ENCODE assay signal across 15 cellular contexts in genomic region chr20:63884506-63885263, GRCh38. TPM values are rescaled to one million over a fixed set of nuclear protein-coding genes. Genes with fewer than 3 reads are reported as not detected.
DNase-seq lines count a peak whose midpoint lies in the region; ATAC-seq and TF ChIP-seq lines count a peak whose summit lies in the region.
"Had no signal": no experiment of that assay in that cellular context is flagged by ENCODE, and none has a peak within 500 bp of the region (broad histone marks: within the 10 kb centered on the region; RNA-seq: fewer than 3 reads in every experiment).

No MANE protein-coding gene starts in this region.

- H3K36me3 ChIP-seq in SK-N-SH (replicated peaks in 1 of 2; ENCODE audit: control insufficient read depth in 1 of 2, insufficient read depth in 2 of 2, low read length in 1 of 2): peaks cover 9 to 66% of the 10 kb centered on the region in 2 experiments
- peaks cover 2 to 95% (median 76%) of the 10 kb centered on the region in 6 donors for H3K36me3 ChIP-seq in spleen
- H3K36me3 ChIP-seq in upper lobe of right lung: peaks cover 74% of the 10 kb centered on the region

- no peak for TF ChIP-seq CTCF in SK-N-SH (IDR thresholded peaks at IDR 0.05)
- TF ChIP-seq CTCF in spleen (IDR thresholded peaks at IDR 0.05 in 8 of 11, conservative IDR thresholded peaks at IDR 0.05 in 3 of 11): no peak
- TF ChIP-seq CTCF in upper lobe of right lung (IDR thresholded peaks at IDR 0.05): no peak

- no peak overlapping the region for H3K9ac ChIP-seq in SK-N-SH

- H3K4me2 ChIP-seq in SK-N-SH: no peak overlapping the region
- H3K4me2 ChIP-seq: PC-9 had no signal

- H3K9me3 ChIP-seq in SK-N-SH (no peaks in the 10 kb centered on the region), spleen (no peaks in the 10 kb centered on the region), upper lobe of right lung (no peaks in the 10 kb centered on the region)
- H3K9me3 ChIP-seq: tibial artery had no signal

- no peak for TF ChIP-seq POLR2A in spleen (IDR thresholded peaks at IDR 0.05)

- no peaks in the 10 kb centered on the region for H3K27me3 ChIP-seq in SK-N-SH (ENCODE audit: insufficient read depth)
- no peaks in the 10 kb centered on the region for H3K27me3 ChIP-seq in spleen (replicated peaks in 1 of 7)
- H3K27me3 ChIP-seq in upper lobe of right lung: no peaks in the 10 kb centered on the region
- H3K27me3 ChIP-seq: tibial artery had no signal

- CTCF ChIA-PET in SK-N-SH (lab: Yijun Ruan, JAX): interaction anchor here (1.2 to 2.9 kb wide), 4 partner anchors 10 to 90 kb away, joined by 3 to 7 read pairs (median 4); no protein-coding TSS in a partner anchor

- H3K9me2 ChIP-seq in SK-N-SH: no peaks in the 10 kb centered on the region

- intact Hi-C loops in Right ventricle myocardium superior (cut with DNase I): no loop called here
- intact Hi-C loops in spleen (cut with DNase I; ENCODE audit: low total_unique reads): no loop called here
- intact Hi-C loops in upper lobe of right lung (cut with DNase I): no loop called here

- ATAC-seq in SK-N-SH treated with all-trans-retinoic acid at 6 μM for 48 hours (no peak; the same call in 2 of the 3 replicates), Right ventricle myocardium superior (ENCODE audit: poor library complexity) (peak; percentile 92), upper lobe of right lung (no peak), GM21619 (IDR thresholded peaks at IDR 0.05; ENCODE audit: unreplicated experiment) (no peak)

- H4K20me1 ChIP-seq in SK-N-SH (ENCODE audit: insufficient read depth): peaks cover 38% of the 10 kb centered on the region

- H3K4me3 ChIP-seq in SK-N-SH (ENCODE audit: low read depth in 2 of 2, low read length in 1 of 2) (no peak overlapping the region), spleen (no peak overlapping the region), upper lobe of right lung (no peak overlapping the region)
- H3K4me3 ChIP-seq: PC-9, tibial artery had no signal

- no peak for TF ChIP-seq EP300 in SK-N-SH (IDR thresholded peaks at IDR 0.05; ENCODE audit: borderline replicate concordance in 1 of 2, low read depth in 1 of 2, low read length in 1 of 2)

- WGBS in SK-N-SH (ENCODE audit: low lambda C conversion rate): 74% methylated on average over 12 of the region's 21 CpGs
- whole genome bisulfite sequencing in spleen, 5 donors: 67 to 93% (median 88%) methylated on average over 15 to 21 of the region's 21 CpGs

- POLR2A ChIA-PET in SK-N-SH (lab: Yijun Ruan, JAX): interaction anchor here (1.3 kb wide), 1 partner anchor 10 kb away, joined by 3 read pairs; no protein-coding TSS in a partner anchor

- TF ChIP-seq RAD21 in SK-N-SH (IDR thresholded peaks at IDR 0.05; ENCODE audit: low read length): no peak

- H3K4me1 ChIP-seq in SK-N-SH (ENCODE audit: control insufficient read depth in 1 of 2, insufficient read depth in 2 of 2, low read depth in 1 of 2, low read length in 1 of 2): peaks cover 0 to 11% of the 10 kb centered on the region in 2 experiments; a peak in 1 of 4 replicates
- H3K4me1 ChIP-seq in spleen: peaks cover 0 to 16% (median 0%) of the 10 kb centered on the region in 6 donors
- no peaks in the 10 kb centered on the region for H3K4me1 ChIP-seq in upper lobe of right lung
- H3K4me1 ChIP-seq: tibial artery had no signal

- no peak overlapping the region for H2AFZ ChIP-seq in SK-N-SH (ENCODE audit: low read depth)
- H2AFZ ChIP-seq: PC-9 had no signal

- peaks cover 37% of the 10 kb centered on the region; the same call in 1 of the 2 replicates for H3K79me2 ChIP-seq in SK-N-SH (ENCODE audit: insufficient read depth)

- peak; percentile 63 for DNase-seq in SK-N-SH
- DNase-seq in Right ventricle myocardium superior: peak; percentile 83
- DNase-seq in spleen: peak; percentile 66
- no peak for DNase-seq in upper lobe of right lung
- DNase-seq: 8988T; activated CD4-positive, alpha-beta T cell treated with anti-CD3 and anti-CD28 coated beads for 1 hour; CD8-positive, alpha-beta memory T cell; NCI-H510A; nephron progenitor cell; T-helper 1 cell; tibial artery had no signal

- H3F3A ChIP-seq in SK-N-SH (replicated peaks; ENCODE audit: insufficient read depth): no peaks in the 10 kb centered on the region

- H3K27ac ChIP-seq in SK-N-SH (ENCODE audit: low read depth in 2 of 2, low read length in 1 of 2) (peak overlapping the region in 1 of 2 experiments; percentile 55; a peak in 1 of 4 replicates), spleen (no peak overlapping the region), upper lobe of right lung (no peak overlapping the region)
- H3K27ac ChIP-seq: tibial artery had no signal

TF ChIP-seq in SK-N-SH, 30 proteins besides CTCF, POLR2A, EP300 and RAD21:
- peak; percentile 96 for TF ChIP-seq MXI1 (IDR thresholded peaks at IDR 0.05; ENCODE audit: low read depth, low read length)
- TF ChIP-seq TAF1 (IDR thresholded peaks at IDR 0.05; ENCODE audit: borderline replicate concordance, low read depth, low read length): no peak

TF ChIP-seq in SK-N-SH treated with all-trans-retinoic acid at 6 μM for 48 hours, 23 proteins besides CTCF, POLR2A, EP300 and RAD21 (continues in another document):
- TF ChIP-seq ARNTL (CRISPR knock-in tag; IDR thresholded peaks at IDR 0.05; ENCODE audit: borderline replicate concordance, low read depth): no peak
- no peak for TF ChIP-seq PATZ1 (CRISPR knock-in tag; IDR thresholded peaks at IDR 0.05; ENCODE audit: borderline replicate concordance)
- no peak for TF ChIP-seq POU6F1 (CRISPR knock-in tag; IDR thresholded peaks at IDR 0.05; ENCODE audit: borderline replicate concordance, low read depth)
- TF ChIP-seq CSRNP3 (CRISPR knock-in tag; IDR thresholded peaks at IDR 0.05): no peak
- TF ChIP-seq ISL1 (CRISPR knock-in tag; IDR thresholded peaks at IDR 0.05): no peak
- no peak for TF ChIP-seq RARB (CRISPR knock-in tag; IDR thresholded peaks at IDR 0.05)

RNA-seq across cellular contexts. Expression of gene DNAJC5, which starts 10.2 kb away (rescaled TPM):
- polyA plus RNA-seq in SK-N-SH (2012; rRNA removed) (24.2 and 26.2 TPM in 2 replicates), spleen (10 to 100 TPM; 12.7 to 32.3 (median 15.2) TPM)
- polyA plus RNA-seq in SK-N-SH (2012; cell fraction: cytosol; rRNA removed): 13.7 and 19.3 TPM in 2 replicates
- 25.6 and 26.2 TPM in 2 replicates for polyA plus RNA-seq in SK-N-SH (2012; cell fraction: nucleus; rRNA removed)
- total RNA-seq in Right ventricle myocardium superior (42.3 TPM), spleen (10 to 100 TPM; 47.5 to 83.1 (median 65.4) TPM), upper lobe of right lung (49.8 TPM)

RNA-seq across cellular contexts. Expression of gene TPD52L2, which starts 19.6 kb away (rescaled TPM):
- 137 and 161 TPM in 2 replicates for polyA plus RNA-seq in SK-N-SH (2012; rRNA removed)
- polyA plus RNA-seq in SK-N-SH (2012; cell fraction: cytosol; rRNA removed): 108 and 143 TPM in 2 replicates
- polyA plus RNA-seq in SK-N-SH (2012; cell fraction: nucleus; rRNA removed): 139 and 148 TPM in 2 replicates
- total RNA-seq in Right ventricle myocardium superior: 69.0 TPM
- total RNA-seq in spleen: 100 to 1,000 TPM in 1 of 7 donors, 10 to 100 TPM in 6; 66.3 to 102 (median 92.1) TPM
- 10 to 100 TPM; 60.2 to 94.6 (median 63.5) TPM for polyA plus RNA-seq in spleen
- 81.5 TPM for total RNA-seq in upper lobe of right lung

RNA-seq across cellular contexts. Expression of gene ABHD16B, which starts 23.4 kb away (rescaled TPM):
- polyA plus RNA-seq in SK-N-SH (2012; rRNA removed) (not detected in 2 replicates), spleen (under 1 TPM; 0.49 to 0.86 (median 0.57) TPM)
- polyA plus RNA-seq in SK-N-SH (2012; cell fraction: cytosol; rRNA removed): not detected in 2 replicates
- not detected in 2 replicates for polyA plus RNA-seq in SK-N-SH (2012; cell fraction: nucleus; rRNA removed)
- total RNA-seq in Right ventricle myocardium superior (not detected), spleen (not detected), upper lobe of right lung (not detected)
- total RNA-seq: CD8-positive, alpha-beta memory T cell; glomerular endothelial cell; PC-9 had no signal
- polyA plus RNA-seq: CD8-positive, alpha-beta memory T cell had no signal

RNA-seq across cellular contexts. Expression of gene ZBTB46, which starts 53.6 kb away (rescaled TPM):
- polyA plus RNA-seq in SK-N-SH (2012; rRNA removed): 0.11 and 0.15 TPM in 2 replicates
- 0.10 and 0.26 TPM in 2 replicates for polyA plus RNA-seq in SK-N-SH (2012; cell fraction: cytosol; rRNA removed)
- polyA plus RNA-seq in SK-N-SH (2012; cell fraction: nucleus; rRNA removed): 0.43 and 0.71 TPM in 2 replicates
- 13.5 TPM for total RNA-seq in Right ventricle myocardium superior
- total RNA-seq in spleen: 10 to 100 TPM; 27.6 to 76.5 (median 35.9) TPM
- polyA plus RNA-seq in spleen: 10 to 100 TPM in 1 of 3 donors, 1 to 10 TPM in 2; 3.6 to 14.7 (median 4.7) TPM
- 19.7 TPM for total RNA-seq in upper lobe of right lung
